13 cellular contexts compared by ENCODE assay signal in genomic region chr22:46686221-46686872, GRCh38. TPM values are rescaled to one million over a fixed set of nuclear protein-coding genes. Genes with fewer than 3 reads are reported as not detected.
A peak's percentile ranks its signal among the peaks of the same experiment; 100 is the strongest.
DNase-seq lines count a peak whose midpoint lies in the region; ATAC-seq, FAIRE-seq and TF ChIP-seq lines count a peak whose summit lies in the region.
"Had no signal": no experiment of that assay in that cellular context is flagged by ENCODE, and none has a peak within 500 bp of the region (broad histone marks: within the 10 kb centered on the region; RNA-seq: fewer than 3 reads in every experiment).

No MANE protein-coding gene starts in this region.

- H3K27ac ChIP-seq in left ventricle myocardium inferior (replicated peaks) = peak overlapping the region; percentile 92
- peak overlapping the region; percentile 81 to 87 for H3K27ac ChIP-seq in small intestine (ENCODE audit: low read depth in 1 of 2, low read length in 1 of 2)
- peak overlapping the region in 9 of 59 donors; percentile 7 to 48 (median 17) for H3K27ac ChIP-seq in dorsolateral prefrontal cortex
- H3K27ac ChIP-seq: A549, GM23248 had no signal

- no peak for TF ChIP-seq CTCF in left ventricle myocardium inferior (IDR thresholded peaks at IDR 0.05; ENCODE audit: borderline replicate concordance)
- TF ChIP-seq CTCF in dorsolateral prefrontal cortex (IDR thresholded peaks at IDR 0.05 in 54 of 56, conservative IDR thresholded peaks at IDR 0.05 in 2 of 56; ENCODE audit: low read depth in 1 of 56, partially characterized antibody in 56 of 56) = no peak

- ATAC-seq in activated CD4-positive, alpha-beta T cell treated with anti-CD3 and anti-CD28 coated beads for 36 hours = no peak
- ATAC-seq in T-cell (replicated peaks in 1 of 4) = no peak
- ATAC-seq: A549 had no signal

- H3K9me3 ChIP-seq in left ventricle myocardium inferior (replicated peaks) (no peaks in the 10 kb centered on the region), small intestine (ENCODE audit: control insufficient read depth, low read depth) (no peaks in the 10 kb centered on the region)
- H3K9me3 ChIP-seq: A549 had no signal

- H3K36me3 ChIP-seq in left ventricle myocardium inferior (peaks cover 50% of the 10 kb centered on the region), small intestine (ENCODE audit: control insufficient read depth in 2 of 2, insufficient read depth in 2 of 2, low read length in 2 of 2) (peaks cover 13 to 16% of the 10 kb centered on the region in 2 donors)

- H3K4me3 ChIP-seq in left ventricle myocardium inferior = peak overlapping the region; percentile 18
- H3K4me3 ChIP-seq in small intestine (ENCODE audit: low read depth in 1 of 2, low read length in 2 of 2) = no peak overlapping the region
- no peak overlapping the region for H3K4me3 ChIP-seq in dorsolateral prefrontal cortex
- H3K4me3 ChIP-seq: A549, GM23248 had no signal

- H3K27ac Mint-ChIP-seq in activated CD4-positive, alpha-beta T cell treated with anti-CD3 and anti-CD28 coated beads for 36 hours = peak overlapping the region; percentile 74
- H3K27ac Mint-ChIP-seq in T-cell = peak overlapping the region; percentile 36 to 82

- H3K4me3 Mint-ChIP-seq in activated CD4-positive, alpha-beta T cell treated with anti-CD3 and anti-CD28 coated beads for 36 hours = no peak overlapping the region
- H3K4me3 Mint-ChIP-seq in T-cell = no peak overlapping the region

- H3K27me3 Mint-ChIP-seq in activated CD4-positive, alpha-beta T cell treated with anti-CD3 and anti-CD28 coated beads for 36 hours = no peaks in the 10 kb centered on the region
- no peaks in the 10 kb centered on the region for H3K27me3 Mint-ChIP-seq in T-cell
- H3K27me3 Mint-ChIP-seq: naive thymus-derived CD8-positive, alpha-beta T cell had no signal

- intact Hi-C loops in activated CD4-positive, alpha-beta T cell treated with anti-CD3 and anti-CD28 coated beads for 36 hours (cut with DNase I, micrococcal nuclease) = loop anchor here in 1 of 2 experiments (1.0 kb wide), 1 partner anchor 123 kb away; no protein-coding TSS in a partner anchor
- intact Hi-C loops in left ventricle myocardium inferior (cut with micrococcal nuclease) (no loop called here), dorsolateral prefrontal cortex (cut with DNase I) (no loop called here)

- H3K9me3 Mint-ChIP-seq in activated CD4-positive, alpha-beta T cell treated with anti-CD3 and anti-CD28 coated beads for 36 hours (ENCODE audit: low read depth) = no peaks in the 10 kb centered on the region
- H3K9me3 Mint-ChIP-seq in T-cell = no peaks in the 10 kb centered on the region
- H3K9me3 Mint-ChIP-seq: naive thymus-derived CD8-positive, alpha-beta T cell had no signal

- CTCF ChIA-PET in activated CD4-positive, alpha-beta T cell treated with anti-CD3 and anti-CD28 coated beads for 36 hours (lab: Charles Lee) = interaction anchor here (1.9 kb wide), 1 partner anchor 123 kb away, joined by 5 read pairs; no protein-coding TSS in a partner anchor
- CTCF ChIA-PET in T-cell (lab: Charles Lee) = no interaction called here

- H3K4me1 Mint-ChIP-seq in activated CD4-positive, alpha-beta T cell treated with anti-CD3 and anti-CD28 coated beads for 36 hours = peaks cover 29% of the 10 kb centered on the region
- peaks cover 27 to 30% (median 28%) of the 10 kb centered on the region in 3 donors for H3K4me1 Mint-ChIP-seq in T-cell

- POLR2A ChIA-PET in activated CD4-positive, alpha-beta T cell treated with anti-CD3 and anti-CD28 coated beads for 36 hours (lab: Charles Lee) = no interaction called here
- POLR2A ChIA-PET in T-cell (lab: Charles Lee) = no interaction called here

- 20 to 45% (median 37%) methylated on average over 28 of the region's 28 CpGs for WGBS in small intestine, 3 donors

- no peak for FAIRE-seq in small intestine (lab: Jason Lieb, UNC)
- FAIRE-seq: A549 had no signal

- peaks cover 34% of the 10 kb centered on the region for H3K36me3 Mint-ChIP-seq in activated CD4-positive, alpha-beta T cell treated with anti-CD3 and anti-CD28 coated beads for 36 hours (ENCODE audit: low read depth)
- H3K36me3 Mint-ChIP-seq in T-cell = peaks cover 23% of the 10 kb centered on the region

- H3K27me3 ChIP-seq in left ventricle myocardium inferior (ENCODE audit: low read depth) = no peaks in the 10 kb centered on the region
- H3K27me3 ChIP-seq in small intestine (ENCODE audit: control insufficient read depth in 2 of 2, insufficient read depth in 2 of 2, low read length in 2 of 2) = no peaks in the 10 kb centered on the region
- no peaks in the 10 kb centered on the region for H3K27me3 ChIP-seq in dorsolateral prefrontal cortex

- H3K4me1 ChIP-seq in left ventricle myocardium inferior (peaks cover 74% of the 10 kb centered on the region), small intestine (ENCODE audit: control insufficient read depth in 2 of 2, insufficient read depth in 1 of 2, low read depth in 1 of 2, low read length in 1 of 2) (peaks cover 2 to 11% of the 10 kb centered on the region in 2 donors)
- H3K4me1 ChIP-seq: A549 had no signal

- no peak for DNase-seq in activated CD4-positive, alpha-beta T cell treated with anti-CD3 and anti-CD28 coated beads for 36 hours
- DNase-seq in activated CD4-positive, alpha-beta T cell treated with anti-CD3 and anti-CD28 coated beads, Interleukin-2, amount 50 U/mL, for 48 hours = no peak
- DNase-seq in T-cell (no peak), left ventricle myocardium inferior (peak; percentile 62), small intestine (peak; percentile 58), GDM1 (lab: John Stamatoyannopoulos, UW) (no peak), dorsolateral prefrontal cortex (no peak), NCI-H187 treated with DMSO at 0.1 percent for 48 hours (lab: John Stamatoyannopoulos, UW) (no peak)
- DNase-seq: caudate nucleus, GM23248, RPMI8226 had no signal

RNA-seq across cellular contexts. Expression of gene CERK, which starts 51.7 kb away (rescaled TPM):
- 10 to 100 TPM; 27.0 to 32.8 TPM for total RNA-seq in activated CD4-positive, alpha-beta T cell treated with anti-CD3 and anti-CD28 coated beads for 36 hours
- 100 to 1,000 TPM in 3 of 5 donors, 10 to 100 TPM in 2; 77.4 to 155 (median 125) TPM for total RNA-seq in T-cell
- total RNA-seq in left ventricle myocardium inferior = 76.9 TPM
- polyA plus RNA-seq in small intestine = 10 to 100 TPM; 43.7 to 59.7 (median 59.7) TPM
- total RNA-seq in dorsolateral prefrontal cortex = 10 to 100 TPM; 24.8 to 72.6 (median 52.4) TPM

Comparison
In these comparisons a context has a peak if more than half of its experiments do, and no peak if none do; other contexts are left out.
1. DNase-seq: peak in left ventricle myocardium inferior (single experiment) and small intestine (single experiment); none in activated CD4-positive, alpha-beta T cell treated with anti-CD3 and anti-CD28 coated beads for 36 hours (single experiment), activated CD4-positive, alpha-beta T cell treated with anti-CD3 and anti-CD28 coated beads, Interleukin-2, amount 50 U/mL, for 48 hours (0 of 2), T-cell (0 of 34), GDM1 (single experiment), dorsolateral prefrontal cortex (0 of 10) and NCI-H187 treated with DMSO at 0.1 percent for 48 hours (single experiment).